In the genomic region with DNA sequence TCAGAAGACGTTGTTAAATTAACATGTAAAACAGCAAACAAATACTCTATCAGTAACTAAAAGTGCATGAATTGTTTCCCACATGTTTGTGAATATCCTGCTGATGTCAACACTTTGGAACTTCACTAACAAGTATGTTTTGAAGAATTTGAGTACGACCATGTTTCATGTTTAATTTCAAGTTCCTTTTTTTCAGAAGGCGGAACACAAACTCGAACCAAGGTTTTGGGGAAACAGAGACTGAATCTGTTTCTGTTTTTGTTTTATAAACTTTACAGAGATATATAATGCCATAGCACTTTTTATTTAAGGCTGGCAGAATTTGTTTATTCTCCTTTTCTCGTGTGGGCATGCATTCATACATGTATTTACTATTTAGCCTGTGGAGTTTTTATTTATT, we compare ENCODE assay signal across 11 cellular contexts.
DNase-seq lines count a peak whose midpoint lies in the region; ATAC-seq and TF ChIP-seq lines count a peak whose summit lies in the region.
"Had no signal": no experiment of that assay in that cellular context is flagged by ENCODE, and none has a peak within 500 bp of the region (broad histone marks: within the 10 kb centered on the region; RNA-seq: fewer than 3 reads in every experiment).

No MANE protein-coding gene starts in this region.

- no peaks in the 10 kb centered on the region for H3K9me3 Mint-ChIP-seq in dendritic cell treated with granulocyte-macrophage colony-stimulating factor and Interleukin-4, amounts not matched to agents 40 ng/mL and 50 ng/mL, for 4 days
- H3K9me3 Mint-ChIP-seq in nephron, result peaks cover 1% of the 10 kb centered on the region
- H3K9me3 Mint-ChIP-seq in naive thymus-derived CD8-positive, alpha-beta T cell, result no peaks in the 10 kb centered on the region

- peak overlapping the region; percentile 88 for H3K27ac Mint-ChIP-seq in dendritic cell treated with granulocyte-macrophage colony-stimulating factor and Interleukin-4, amounts not matched to agents 40 ng/mL and 50 ng/mL, for 4 days
- peak overlapping the region; percentile 60 to 89 (median 75) for H3K27ac Mint-ChIP-seq in nephron
- no peak overlapping the region for H3K27ac Mint-ChIP-seq in naive thymus-derived CD8-positive, alpha-beta T cell

- no peak for TF ChIP-seq CTCF in nephron (IDR thresholded peaks at IDR 0.05; ENCODE audit: unreplicated experiment in 3 of 3)

- ATAC-seq in HG03108 (IDR thresholded peaks at IDR 0.05; ENCODE audit: unreplicated experiment), result no peak
- ATAC-seq in naive thymus-derived CD8-positive, alpha-beta T cell, result no peak

- H3K4me3 Mint-ChIP-seq in dendritic cell treated with granulocyte-macrophage colony-stimulating factor and Interleukin-4, amounts not matched to agents 40 ng/mL and 50 ng/mL, for 4 days, result no peak overlapping the region
- no peak overlapping the region for H3K4me3 Mint-ChIP-seq in nephron
- no peak overlapping the region for H3K4me3 Mint-ChIP-seq in naive thymus-derived CD8-positive, alpha-beta T cell

- intact Hi-C loops in dendritic cell treated with granulocyte-macrophage colony-stimulating factor and Interleukin-4, amounts not matched to agents 40 ng/mL and 50 ng/mL, for 4 days (cut with micrococcal nuclease), result loop anchor here (2.0 to 10.0 kb wide), 6 partner anchors 34 to 1041 kb away; no protein-coding TSS in a partner anchor

- H3K27me3 Mint-ChIP-seq in dendritic cell treated with granulocyte-macrophage colony-stimulating factor and Interleukin-4, amounts not matched to agents 40 ng/mL and 50 ng/mL, for 4 days, result no peaks in the 10 kb centered on the region
- no peaks in the 10 kb centered on the region for H3K27me3 Mint-ChIP-seq in nephron (ENCODE audit: low read depth)
- H3K27me3 Mint-ChIP-seq in naive thymus-derived CD8-positive, alpha-beta T cell, result peaks cover 0 to 11% (median 3%) of the 10 kb centered on the region in 5 donors

- peaks cover 50% of the 10 kb centered on the region for H3K4me1 Mint-ChIP-seq in dendritic cell treated with granulocyte-macrophage colony-stimulating factor and Interleukin-4, amounts not matched to agents 40 ng/mL and 50 ng/mL, for 4 days (ENCODE audit: low read depth)
- H3K4me1 Mint-ChIP-seq in nephron, result peaks cover 42% of the 10 kb centered on the region
- peaks cover 0 to 18% (median 2%) of the 10 kb centered on the region in 4 donors for H3K4me1 Mint-ChIP-seq in naive thymus-derived CD8-positive, alpha-beta T cell

- DNase-seq in CD1c-positive myeloid dendritic cell (ENCODE audit: extremely low spot score) (peak; percentile 79), LHCN-M2 (ENCODE audit: low read depth) (peak; percentile 23), NCI-H446 treated with DMSO at 0.1 percent for 48 hours (lab: John Stamatoyannopoulos, UW) (no peak), HK-2 (ENCODE audit: unreplicated experiment) (no peak)
- no peak for DNase-seq in naive thymus-derived CD8-positive, alpha-beta T cell
- DNase-seq: activated CD4-positive, CD25-positive, alpha-beta regulatory T cell; C1 segment of cervical spinal cord; stimulated activated CD8-positive, alpha-beta memory T cell treated with anti-CD3 and anti-CD28 coated beads, Interleukin-4, amount 100 ng/mL, for 48 hours had no signal

- POLR2A ChIA-PET in naive thymus-derived CD8-positive, alpha-beta T cell (lab: Charles Lee), result no interaction called here

- H3K36me3 Mint-ChIP-seq in dendritic cell treated with granulocyte-macrophage colony-stimulating factor and Interleukin-4, amounts not matched to agents 40 ng/mL and 50 ng/mL, for 4 days (ENCODE audit: low read depth), result peaks cover 14% of the 10 kb centered on the region
- no peaks in the 10 kb centered on the region for H3K36me3 Mint-ChIP-seq in nephron (ENCODE audit: low read depth)
- peaks cover 0 to 1% (median 0%) of the 10 kb centered on the region in 3 donors for H3K36me3 Mint-ChIP-seq in naive thymus-derived CD8-positive, alpha-beta T cell

Comparison
In these comparisons a context has a peak if more than half of its experiments do, and no peak if none do; other contexts are left out.
1. DNase-seq: peak in CD1c-positive myeloid dendritic cell (single experiment) and LHCN-M2 (single experiment); none in NCI-H446 treated with DMSO at 0.1 percent for 48 hours (single experiment), naive thymus-derived CD8-positive, alpha-beta T cell (0 of 10) and HK-2 (single experiment).
2. H3K27ac Mint-ChIP-seq: peak in dendritic cell treated with granulocyte-macrophage colony-stimulating factor and Interleukin-4, amounts not matched to agents 40 ng/mL and 50 ng/mL, for 4 days (single experiment) and nephron (3 of 3); none in naive thymus-derived CD8-positive, alpha-beta T cell (0 of 10).